In the genomic region with DNA sequence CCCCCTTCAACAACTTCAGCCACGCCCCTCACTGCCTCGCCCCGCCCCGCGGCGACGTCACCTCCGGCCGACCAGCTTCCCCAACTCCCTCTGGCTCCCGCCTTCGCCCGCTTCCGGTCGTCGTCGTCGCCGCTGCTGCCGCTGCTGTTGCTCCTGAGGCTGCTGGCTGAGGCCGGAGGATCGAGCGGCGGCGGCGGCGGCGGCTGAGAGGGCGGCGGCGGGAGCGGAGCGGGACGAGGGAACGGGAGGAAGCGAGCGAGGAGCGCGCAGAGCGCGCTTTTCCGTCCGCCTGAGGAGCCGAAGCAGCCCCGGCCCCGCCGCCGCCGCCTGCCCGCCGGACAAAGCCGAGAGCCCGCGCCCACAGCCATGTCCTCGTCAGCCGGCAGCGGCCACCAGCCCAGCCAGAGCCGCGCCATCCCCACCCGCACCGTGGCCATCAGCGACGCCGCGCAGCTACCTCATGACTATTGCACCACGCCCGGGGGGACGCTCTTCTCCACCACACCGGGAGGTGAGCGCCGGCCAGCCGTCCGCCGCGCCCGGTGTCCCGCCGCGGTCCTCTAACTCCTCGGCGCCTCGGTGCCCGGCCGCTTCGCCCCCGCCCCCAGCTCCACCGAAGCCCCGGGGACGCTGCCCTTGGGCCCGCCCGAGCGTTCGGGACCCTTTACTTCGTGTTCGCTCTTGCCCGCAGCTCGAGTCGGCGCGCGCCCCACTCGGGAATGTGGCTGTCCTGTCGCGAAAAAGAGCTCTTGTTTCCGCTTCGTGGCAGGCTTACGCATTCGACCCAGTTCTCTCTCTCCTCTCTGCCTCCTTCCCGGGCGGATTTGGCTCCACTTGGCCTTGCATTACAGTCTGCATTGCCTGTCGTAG, we compare ENCODE assay signal across 8 cellular contexts. TPM values are rescaled to one million over a fixed set of nuclear protein-coding genes. Genes with fewer than 3 reads are reported as not detected.
DNase-seq lines count a peak whose midpoint lies in the region; ATAC-seq and TF ChIP-seq lines count a peak whose summit lies in the region.

A gene with protein sequence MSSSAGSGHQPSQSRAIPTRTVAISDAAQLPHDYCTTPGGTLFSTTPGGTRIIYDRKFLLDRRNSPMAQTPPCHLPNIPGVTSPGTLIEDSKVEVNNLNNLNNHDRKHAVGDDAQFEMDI (plus strand): TSS at position 110 of the 870 bp plus-strand sequence. CDS start 257 bp downstream, at position 367.

- H3K4me3 Mint-ChIP-seq in activated CD4-positive, alpha-beta T cell treated with anti-CD3 and anti-CD28 coated beads for 36 hours: peak within 1 kb of the TSS; percentile 94
- peak within 1 kb of the TSS; percentile 94 for H3K4me3 Mint-ChIP-seq in chondrocyte (ENCODE audit: unreplicated experiment)

- peak within 1 kb of the TSS; percentile 91 for H3K27ac Mint-ChIP-seq in activated CD4-positive, alpha-beta T cell treated with anti-CD3 and anti-CD28 coated beads for 36 hours
- peak within 1 kb of the TSS; percentile 98 for H3K27ac Mint-ChIP-seq in chondrocyte (ENCODE audit: unreplicated experiment)

- CTCF ChIA-PET in activated CD4-positive, alpha-beta T cell treated with anti-CD3 and anti-CD28 coated beads for 36 hours (lab: Charles Lee): interaction anchor here (0.6 to 2.5 kb wide), 17 partner anchors 10 to 258 kb away, joined by 3 to 10 read pairs (median 4); a partner anchor contains a TSS

- H3K36me3 Mint-ChIP-seq in activated CD4-positive, alpha-beta T cell treated with anti-CD3 and anti-CD28 coated beads for 36 hours (ENCODE audit: low read depth): peaks cover 21% of the 10 kb centered on the region
- H3K36me3 Mint-ChIP-seq in chondrocyte (ENCODE audit: low read depth): peaks cover 2% of the 10 kb centered on the region

- no peaks in the 10 kb centered on the region for H3K27me3 Mint-ChIP-seq in activated CD4-positive, alpha-beta T cell treated with anti-CD3 and anti-CD28 coated beads for 36 hours
- no peaks in the 10 kb centered on the region for H3K27me3 Mint-ChIP-seq in chondrocyte (ENCODE audit: low read depth)

- H3K4me3 ChIP-seq in kidney epithelial cell (ENCODE audit: low read depth, low read length): peak within 1 kb of the TSS; percentile 93

- DNase-seq in AML-193 (lab: John Stamatoyannopoulos, UW) (peak; percentile 83 to 87), NCI-H510A treated with DMSO at 0.1 percent for 48 hours (lab: John Stamatoyannopoulos, UW) (peak; percentile 92), chondrocyte (ENCODE audit: low spot score) (peak; percentile 98), kidney epithelial cell (ENCODE audit: low read depth) (peak; percentile 71)
- DNase-seq in activated CD4-positive, alpha-beta T cell treated with anti-CD3 and anti-CD28 coated beads for 36 hours: peak; percentile 99
- peak; percentile 94 to 99 for DNase-seq in stimulated activated CD4-positive, alpha-beta T cell treated with anti-CD3 and anti-CD28 coated beads, Interleukin-15, amount 100 ng/mL, for 48 hours (ENCODE audit: low read depth in 2 of 2)

- peak; percentile 86 for ATAC-seq in HG03439 (IDR thresholded peaks at IDR 0.05; ENCODE audit: unreplicated experiment)
- peak; percentile 91 for ATAC-seq in activated CD4-positive, alpha-beta T cell treated with anti-CD3 and anti-CD28 coated beads for 36 hours

- intact Hi-C loops in activated CD4-positive, alpha-beta T cell treated with anti-CD3 and anti-CD28 coated beads for 36 hours (cut with DNase I, micrococcal nuclease): loop anchor here (1.0 to 5.0 kb wide), 8 partner anchors 22 to 258 kb away; a partner anchor contains a TSS

- no peaks in the 10 kb centered on the region for H3K27me3 ChIP-seq in kidney epithelial cell (ENCODE audit: control insufficient read depth, insufficient read depth, low read length)

- POLR2A ChIA-PET in activated CD4-positive, alpha-beta T cell treated with anti-CD3 and anti-CD28 coated beads for 36 hours (lab: Charles Lee): interaction anchor here (0.6 to 2.1 kb wide), 6 partner anchors 13 to 1531 kb away, joined by 3 to 11 read pairs (median 8); a partner anchor contains a TSS

- TF ChIP-seq CTCF in chondrocyte (IDR thresholded peaks at IDR 0.05) (no peak), kidney epithelial cell (IDR thresholded peaks at IDR 0.05; ENCODE audit: insufficient read depth, low read length, poor library complexity, severe bottlenecking) (no peak)

- peak; percentile 93 for TF ChIP-seq POLR2A in GM19193 (IDR thresholded peaks at IDR 0.05; ENCODE audit: extremely low read depth, insufficient read depth, insufficient read length)

- peaks cover 1% of the 10 kb centered on the region for H3K36me3 ChIP-seq in kidney epithelial cell (ENCODE audit: control insufficient read depth, insufficient read depth, low read length)

- H3K9me3 Mint-ChIP-seq in activated CD4-positive, alpha-beta T cell treated with anti-CD3 and anti-CD28 coated beads for 36 hours (ENCODE audit: low read depth): no peaks in the 10 kb centered on the region
- no peaks in the 10 kb centered on the region for H3K9me3 Mint-ChIP-seq in chondrocyte (ENCODE audit: low read depth)

- H3K4me1 Mint-ChIP-seq in activated CD4-positive, alpha-beta T cell treated with anti-CD3 and anti-CD28 coated beads for 36 hours: peaks cover 37% of the 10 kb centered on the region
- H3K4me1 Mint-ChIP-seq in chondrocyte (ENCODE audit: low read depth): peaks cover 36% of the 10 kb centered on the region

RNA-seq across cellular contexts. Expression of the gene that starts here (rescaled TPM):
- 10 to 100 TPM; 24.4 to 27.7 TPM for total RNA-seq in activated CD4-positive, alpha-beta T cell treated with anti-CD3 and anti-CD28 coated beads for 36 hours
- total RNA-seq in chondrocyte (39.6 to 52.9 TPM (median 41.0 TPM) in 3 replicates), kidney epithelial cell (33.5 and 34.3 TPM in 2 replicates)

Comparison
In these comparisons a context has a peak if more than half of its experiments do, and no peak if none do; other contexts are left out.
1. Peak in every context shown above with its lines: DNase-seq, ATAC-seq and H3K4me3 ChIP-seq.